8 cellular contexts compared by ENCODE assay signal in genomic region chr19:36215276-36216171, GRCh38. TPM values are rescaled to one million over a fixed set of nuclear protein-coding genes. Genes with fewer than 3 reads are reported as not detected.
DNase-seq lines count a peak whose midpoint lies in the region; ATAC-seq and TF ChIP-seq lines count a peak whose summit lies in the region.

No MANE protein-coding gene starts in this region.

- H3K9me3 ChIP-seq in muscle layer of colon (ENCODE audit: low read length), result no peaks in the 10 kb centered on the region

- H3K4me3 ChIP-seq in dorsolateral prefrontal cortex (peak overlapping the region; percentile 70 to 99 (median 91)), muscle layer of colon (ENCODE audit: low read depth in 1 of 2, low read length in 2 of 2) (peak overlapping the region; percentile 75 to 96)

- H3K27ac ChIP-seq in dorsolateral prefrontal cortex, result peak overlapping the region; percentile 32 to 100 (median 98)
- peak overlapping the region; percentile 91 for H3K27ac ChIP-seq in muscle layer of colon (ENCODE audit: low read depth, low read length)

- ATAC-seq in GM21786 (IDR thresholded peaks at IDR 0.05; ENCODE audit: unreplicated experiment) (peak; percentile 14), GM21367 (IDR thresholded peaks at IDR 0.05; ENCODE audit: unreplicated experiment) (no peak)

- H3K4me1 ChIP-seq in muscle layer of colon (ENCODE audit: insufficient read depth, low read length), result peaks cover 9% of the 10 kb centered on the region

- intact Hi-C loops in dorsolateral prefrontal cortex (cut with DNase I), result no loop called here

- DNase-seq in CD1c-positive myeloid dendritic cell (ENCODE audit: extremely low spot score) (peak; percentile 19), OCI-M1 (lab: John Stamatoyannopoulos, UW) (peak; percentile 46), dorsolateral prefrontal cortex (no peak), anterior cingulate cortex (lab: John Stamatoyannopoulos, UW) (no peak), epidermal melanocyte (ENCODE audit: insufficient read length, low spot score) (no peak)

- H3K27me3 ChIP-seq in dorsolateral prefrontal cortex, result no peaks in the 10 kb centered on the region
- H3K27me3 ChIP-seq in muscle layer of colon (ENCODE audit: control insufficient read depth in 1 of 2, insufficient read depth in 2 of 2, low read length in 2 of 2), result no peaks in the 10 kb centered on the region

- TF ChIP-seq CTCF in dorsolateral prefrontal cortex (IDR thresholded peaks at IDR 0.05 in 54 of 56, conservative IDR thresholded peaks at IDR 0.05 in 2 of 56; ENCODE audit: low read depth in 1 of 56, partially characterized antibody in 56 of 56), result peak in 2 of 56 donors; percentile 0 to 1

- H3K9ac ChIP-seq in muscle layer of colon (ENCODE audit: low read length), result peak overlapping the region; percentile 95

- H3K36me3 ChIP-seq in muscle layer of colon (ENCODE audit: insufficient read depth, low read length), result no peaks in the 10 kb centered on the region

RNA-seq across cellular contexts. Expression of gene ZNF146, which starts 0.6 kb away (rescaled TPM):
- total RNA-seq in dorsolateral prefrontal cortex, result 100 to 1,000 TPM in 1 of 120 experiments, 10 to 100 TPM in 119; 35.9 to 116 (median 55.5) TPM

RNA-seq across cellular contexts. Expression of gene ZNF565, which starts 1.1 kb away (rescaled TPM):
- 10 to 100 TPM in 117 of 120 experiments, 1 to 10 TPM in 3; 9.6 to 25.4 (median 14.5) TPM for total RNA-seq in dorsolateral prefrontal cortex

Comparison
In these comparisons a context has a peak if more than half of its experiments do, and no peak if none do; other contexts are left out.
1. DNase-seq: peak in CD1c-positive myeloid dendritic cell (single experiment) and OCI-M1 (single experiment); none in dorsolateral prefrontal cortex (0 of 10), anterior cingulate cortex (0 of 58) and epidermal melanocyte (single experiment).